8 cellular contexts compared by ENCODE assay signal in genomic region chr18:7789853-7790552, GRCh38.
DNase-seq lines count a peak whose midpoint lies in the region; ATAC-seq and TF ChIP-seq lines count a peak whose summit lies in the region.

No MANE protein-coding gene starts in this region.

- in situ Hi-C loops in brain microvascular endothelial cell (cut with HindIII; ENCODE audit: low pct_ligation_motif_present, low sequenced_read_pairs), result no loop called here

- no peaks in the 10 kb centered on the region for H3K9me3 ChIP-seq in left lung
- no peaks in the 10 kb centered on the region for H3K9me3 ChIP-seq in aorta (ENCODE audit: control insufficient read depth, low read length)
- no peaks in the 10 kb centered on the region for H3K9me3 ChIP-seq in MG63

- H3K27me3 ChIP-seq in brain microvascular endothelial cell (replicated peaks) (no peaks in the 10 kb centered on the region), left lung (no peaks in the 10 kb centered on the region), aorta (ENCODE audit: control insufficient read depth in 1 of 2, insufficient read depth in 2 of 2, low read length in 1 of 2) (no peaks in the 10 kb centered on the region), MG63 (no peaks in the 10 kb centered on the region)

- TF ChIP-seq CTCF in brain microvascular endothelial cell (IDR thresholded peaks at IDR 0.05; ENCODE audit: low read depth, low read length, missing control alignments) (peak; percentile 67), left lung (IDR thresholded peaks at IDR 0.05) (peak in 1 of 2 donors; percentile 48)

- H3K27ac ChIP-seq in brain microvascular endothelial cell (no peak overlapping the region), left lung (peak overlapping the region in 1 of 2 donors; percentile 42), aorta (ENCODE audit: low read depth in 1 of 2, low read length in 2 of 2) (no peak overlapping the region)

- H3K4me3 ChIP-seq in brain microvascular endothelial cell (ENCODE audit: low read depth, low read length) (no peak overlapping the region), left lung (no peak overlapping the region), aorta (ENCODE audit: low read length in 2 of 2) (no peak overlapping the region), MG63 (no peak overlapping the region)

- no peaks in the 10 kb centered on the region for H3K36me3 ChIP-seq in brain microvascular endothelial cell (replicated peaks)
- no peaks in the 10 kb centered on the region for H3K36me3 ChIP-seq in left lung
- H3K36me3 ChIP-seq in aorta (ENCODE audit: control insufficient read depth in 1 of 2, insufficient read depth in 2 of 2, low read length in 1 of 2), result no peaks in the 10 kb centered on the region
- H3K36me3 ChIP-seq in MG63, result no peaks in the 10 kb centered on the region

- ATAC-seq in left lung (peak; percentile 94), aorta (ENCODE audit: low FRiP score) (no peak)
- no peak for ATAC-seq in activated CD4-positive, CD25-positive, alpha-beta regulatory T cell treated with anti-CD3 and anti-CD28 coated beads, Interleukin-2, amount 50 U/mL, for 24 hours

- intact Hi-C loops in left lung (cut with DNase I), result no loop called here
- intact Hi-C loops in aorta (cut with DNase I), result loop anchor here in 1 of 2 donors (5.0 kb wide), 1 partner anchor 597 kb away; no protein-coding TSS in a partner anchor

- peak; percentile 1 for DNase-seq in DMS 273 treated with DMSO at 0.1 percent for 48 hours (lab: John Stamatoyannopoulos, UW)
- peak; percentile 11 for DNase-seq in NAMALWA (ENCODE audit: low spot score)
- DNase-seq in brain microvascular endothelial cell, result no peak
- no peak for DNase-seq in left lung
- DNase-seq in aorta, result no peak
- no peak for DNase-seq in germinal center (ENCODE audit: low spot score)
- no peak for DNase-seq in MG63

- WGBS in aorta, 2 donors, result 66% methylated on average over 5 of the region's 5 CpGs

- H3K4me1 ChIP-seq in left lung (peaks cover 0 to 4% of the 10 kb centered on the region in 2 donors), aorta (ENCODE audit: control insufficient read depth in 1 of 2, insufficient read depth in 2 of 2, low read length in 2 of 2) (no peaks in the 10 kb centered on the region)

Comparison
In these comparisons a context has a peak if more than half of its experiments do, and no peak if none do; other contexts are left out.
1. DNase-seq: peak in DMS 273 treated with DMSO at 0.1 percent for 48 hours (single experiment) and NAMALWA (single experiment); none in brain microvascular endothelial cell (single experiment), left lung (0 of 2), aorta (0 of 2), germinal center (single experiment) and MG63 (single experiment).